In genomic region chr1:161258439-161259386, GRCh38 we compare ENCODE assay signal across 8 cellular contexts. TPM values are rescaled to one million over a fixed set of nuclear protein-coding genes. Genes with fewer than 3 reads are reported as not detected.
DNase-seq lines count a peak whose midpoint lies in the region; FAIRE-seq and TF ChIP-seq lines count a peak whose summit lies in the region.

TSS of gene PCP4L1 (plus strand) at chr1:161258745. CDS start at chr1:161258975, 230 bp downstream.

- no peak within 1 kb of the TSS for H4K5ac ChIP-seq in H1 (ENCODE audit: insufficient read length, low read depth, low read length)

- no peaks in the 10 kb centered on the region for H3F3A ChIP-seq in MM.1S (ENCODE audit: insufficient read depth, low read length)

- no peak within 1 kb of the TSS for H3K4ac ChIP-seq in H1 (replicated peaks; ENCODE audit: insufficient read length, low read depth, low read length)

- H3K9me3 ChIP-seq in MM.1S (replicated peaks; ENCODE audit: insufficient read depth, low read length) (no peaks in the 10 kb centered on the region), H1 (ENCODE audit: insufficient read depth in 2 of 2, low read depth in 1 of 2, low read length in 1 of 2) (peaks cover 11 to 12% of the 10 kb centered on the region in 2 experiments)

- no peak within 1 kb of the TSS for H3K9ac ChIP-seq in MM.1S (ENCODE audit: low read length)
- peak within 1 kb of the TSS in 1 of 4 experiments; percentile 18; a peak in 1 of 7 replicates for H3K9ac ChIP-seq in H1 (replicated peaks in 1 of 4; ENCODE audit: extremely low read depth in 1 of 4, low read depth in 3 of 4, low read length in 3 of 4)

- H3K79me2 ChIP-seq in MM.1S (ENCODE audit: low read length), result no peaks in the 10 kb centered on the region
- H3K79me2 ChIP-seq in H1 (ENCODE audit: control insufficient read depth in 1 of 2, insufficient read depth in 2 of 2, low read length in 2 of 2), result no peaks in the 10 kb centered on the region

- no peak within 1 kb of the TSS for H2BK15ac ChIP-seq in H1 (ENCODE audit: low read length)

- H2BK20ac ChIP-seq in H1 (ENCODE audit: low read length), result no peak within 1 kb of the TSS

- H3K27ac Mint-ChIP-seq in activated CD4-positive, alpha-beta T cell treated with anti-CD3 and anti-CD28 coated beads, Interleukin-2, amount 10 ng/mL, durations not matched to agents 24 days and 14 days, result no peak within 1 kb of the TSS

- H3K4me3 Mint-ChIP-seq in activated CD4-positive, alpha-beta T cell treated with anti-CD3 and anti-CD28 coated beads, Interleukin-2, amount 10 ng/mL, durations not matched to agents 24 days and 14 days, result peak within 1 kb of the TSS; percentile 74

- no peaks in the 10 kb centered on the region for H3K9me2 ChIP-seq in MM.1S (replicated peaks; ENCODE audit: insufficient read depth, low read length)

- H4K91ac ChIP-seq in H1 (replicated peaks; ENCODE audit: insufficient read length, low read length), result no peak within 1 kb of the TSS

- H3K27ac ChIP-seq in MM.1S (ENCODE audit: low read length) (no peak within 1 kb of the TSS), H1 (ENCODE audit: low read depth, low read length) (no peak within 1 kb of the TSS)

- H4K8ac ChIP-seq in H1 (ENCODE audit: extremely low read depth, insufficient read depth, low read length), result no peak within 1 kb of the TSS; the same call in 1 of the 2 replicates

- H3K23ac ChIP-seq in H1 (ENCODE audit: insufficient read length), result no peak within 1 kb of the TSS

- no peak for TF ChIP-seq EP300 in H1 (IDR thresholded peaks at IDR 0.05; ENCODE audit: borderline replicate concordance in 1 of 2, low read depth in 2 of 2, low read length in 2 of 2)

- no peak within 1 kb of the TSS for H2AK5ac ChIP-seq in H1 (ENCODE audit: low read depth, low read length)

- no peak within 1 kb of the TSS for H3K56ac ChIP-seq in H1 (replicated peaks; ENCODE audit: insufficient read length, low read depth, low read length)

- TF ChIP-seq CTCF in MM.1S (IDR thresholded peaks at IDR 0.05; ENCODE audit: low read length), result no peak
- TF ChIP-seq CTCF in H1 (IDR thresholded peaks at IDR 0.05; ENCODE audit: control extremely low read depth in 1 of 3, insufficient read depth in 1 of 3, low read depth in 1 of 3, low read length in 3 of 3), result no peak

- peaks cover 11% of the 10 kb centered on the region for H3K36me3 Mint-ChIP-seq in activated CD4-positive, alpha-beta T cell treated with anti-CD3 and anti-CD28 coated beads, Interleukin-2, amount 10 ng/mL, durations not matched to agents 24 days and 14 days (ENCODE audit: low read depth)

- no peak for TF ChIP-seq POLR2A in GM12892 (IDR thresholded peaks at IDR 0.05; ENCODE audit: low read depth, low read length)
- peak in 1 of 2 experiments; percentile 82; a peak in 2 of 3 replicates for TF ChIP-seq POLR2A in H1 (IDR thresholded peaks at IDR 0.05; ENCODE audit: control extremely low read depth in 1 of 2, low read depth in 2 of 2, low read length in 2 of 2)

- intact Hi-C loops in activated CD4-positive, alpha-beta T cell treated with anti-CD3 and anti-CD28 coated beads, Interleukin-2, amount 10 ng/mL, durations not matched to agents 24 days and 14 days (cut with micrococcal nuclease), result no loop called here

- H3K4me1 Mint-ChIP-seq in activated CD4-positive, alpha-beta T cell treated with anti-CD3 and anti-CD28 coated beads, Interleukin-2, amount 10 ng/mL, durations not matched to agents 24 days and 14 days, result peaks cover 9% of the 10 kb centered on the region

- no peaks in the 10 kb centered on the region for H3K79me1 ChIP-seq in H1 (ENCODE audit: low read depth, low read length)

- peaks cover 4% of the 10 kb centered on the region; the same call in 1 of the 2 replicates for H3K27me3 ChIP-seq in MM.1S (replicated peaks; ENCODE audit: insufficient read depth, low read length)
- peaks cover 7 to 25% (median 22%) of the 10 kb centered on the region in 4 experiments for H3K27me3 ChIP-seq in H1 (replicated peaks in 1 of 4; ENCODE audit: control insufficient read depth in 3 of 4, extremely low read depth in 1 of 4, insufficient read depth in 3 of 4, low read length in 3 of 4)

- H2AFZ ChIP-seq in MM.1S (ENCODE audit: low read length), result no peak within 1 kb of the TSS
- H2AFZ ChIP-seq in H1 (ENCODE audit: low read length), result peak within 1 kb of the TSS; percentile 92

- H3K36me3 ChIP-seq in MM.1S (replicated peaks; ENCODE audit: insufficient read depth, low read length), result no peaks in the 10 kb centered on the region
- H3K36me3 ChIP-seq in H1 (ENCODE audit: control insufficient read depth in 2 of 4, insufficient read depth in 4 of 4, low read length in 3 of 4), result peaks cover 0 to 3% (median 0%) of the 10 kb centered on the region in 4 experiments; a peak in 1 of 8 replicates

- H3K4me1 ChIP-seq in MM.1S (ENCODE audit: low read length) (peaks cover 14% of the 10 kb centered on the region), H1 (replicated peaks in 1 of 4; ENCODE audit: control insufficient read depth in 3 of 4, insufficient read depth in 4 of 4, low read length in 3 of 4) (peaks cover 0 to 8% (median 3%) of the 10 kb centered on the region in 4 experiments; a peak in 3 of 7 replicates)

- H2BK12ac ChIP-seq in H1 (ENCODE audit: low read depth, low read length), result peak within 1 kb of the TSS; percentile 18; the same call in 1 of the 2 replicates

- H2BK120ac ChIP-seq in H1 (replicated peaks; ENCODE audit: low read depth, low read length), result no peak within 1 kb of the TSS

- no peak within 1 kb of the TSS for H2BK5ac ChIP-seq in H1 (ENCODE audit: low read depth, low read length)

- peaks cover 61% of the 10 kb centered on the region for H3K27me3 Mint-ChIP-seq in activated CD4-positive, alpha-beta T cell treated with anti-CD3 and anti-CD28 coated beads, Interleukin-2, amount 10 ng/mL, durations not matched to agents 24 days and 14 days

- peaks cover 9% of the 10 kb centered on the region for H3K23me2 ChIP-seq in H1 (ENCODE audit: low read depth, low read length)

- H3K4me3 ChIP-seq in MM.1S (ENCODE audit: low read length), result peak within 1 kb of the TSS; percentile 14; the same call in 1 of the 2 replicates
- H3K4me3 ChIP-seq in H1 (ENCODE audit: extremely low read depth in 1 of 4, insufficient read depth in 2 of 4, low read depth in 3 of 4, low read length in 4 of 4), result peak within 1 kb of the TSS; percentile 51 to 68 (median 64)

- CTCF ChIA-PET in H1 (lab: Charles Lee; ENCODE audit: partially characterized antibody), result interaction anchor here (0.9 to 5.8 kb wide), 13 partner anchors 10 to 60 kb away, joined by 3 to 67 read pairs (median 5); partner anchors contain the start of genes ADAMTS4, NDUFS2 and TOMM40L

- no peaks in the 10 kb centered on the region for H4K20me1 ChIP-seq in MM.1S (ENCODE audit: insufficient read depth, low read length)
- no peaks in the 10 kb centered on the region for H4K20me1 ChIP-seq in H1 (replicated peaks in 1 of 2; ENCODE audit: control insufficient read depth in 1 of 2, insufficient read depth in 2 of 2, low read length in 2 of 2)

- WGBS in H1 (ENCODE audit: extremely low coverage in 1 of 2, insufficient coverage in 1 of 2, insufficient read length in 1 of 2, insufficient replicate concordance in 2 of 2, low coverage in 1 of 2, low lambda C conversion rate in 2 of 2, missing lambda C conversion rate in 1 of 2), 2 experiments, result 2% methylated on average over 55 of the region's 62 CpGs; no CpG with 5 or more reads in 1 of the 2 experiments

- POLR2A ChIA-PET in H1 (lab: Charles Lee; ENCODE audit: partially characterized antibody), result interaction anchor here (0.7 to 3.6 kb wide), 15 partner anchors 8 to 64 kb away, joined by 3 to 23 read pairs (median 3); partner anchors contain the start of gene SDHC

- FAIRE-seq in GM12892 (lab: Jason Lieb, UNC) (no peak), H1 (lab: Jason Lieb, UNC) (peak; percentile 39)

- DNase-seq in GM12892 (ENCODE audit: insufficient read length) (peak; percentile 39), MM.1S (peak; percentile 34), H1 (ENCODE audit: low read depth in 1 of 2, low spot score in 2 of 2) (peak; percentile 68 to 91), medulla oblongata (ENCODE audit: extremely low spot score) (peak; percentile 72), COLO668 (lab: John Stamatoyannopoulos, UW; ENCODE audit: unreplicated experiment) (no peak), NOMO-1 treated with dmso at 0.1 percent for 144 hours (lab: John Stamatoyannopoulos, UW; ENCODE audit: unreplicated experiment) (no peak)
- peak; percentile 81 for DNase-seq in activated CD4-positive, alpha-beta T cell treated with anti-CD3 and anti-CD28 coated beads, Interleukin-2, amount 10 ng/mL, durations not matched to agents 24 days and 14 days
- peak in 2 of 3 experiments; percentile 3 to 9 for DNase-seq in stimulated activated CD4-positive, alpha-beta T cell treated with anti-CD3 and anti-CD28 coated beads, TNF-alpha, amount 100 ng/mL, for 4 hours (ENCODE audit: low read depth in 3 of 3)

- TF ChIP-seq RAD21 in H1 (IDR thresholded peaks at IDR 0.05 in 1 of 2, conservative IDR thresholded peaks at IDR 0.05 in 1 of 2; ENCODE audit: low read depth in 2 of 2, low read length in 2 of 2), result no peak

- 0 out of 2 replicates have a peak within 1 kb of the TSS, but pooled peaks have one; percentile 17 for H3K18ac ChIP-seq in H1 (ENCODE audit: extremely low read depth, low read length)

- H3K4me2 ChIP-seq in MM.1S (ENCODE audit: low read depth, low read length) (peak within 1 kb of the TSS; percentile 19; the same call in 1 of the 2 replicates), H1 (ENCODE audit: insufficient read depth in 1 of 2, low read depth in 2 of 2, low read length in 2 of 2) (peak within 1 kb of the TSS; percentile 79 to 94)

- no peak within 1 kb of the TSS for H3K14ac ChIP-seq in H1 (ENCODE audit: insufficient read length)

- peaks cover 27% of the 10 kb centered on the region for H3K9me3 Mint-ChIP-seq in activated CD4-positive, alpha-beta T cell treated with anti-CD3 and anti-CD28 coated beads, Interleukin-2, amount 10 ng/mL, durations not matched to agents 24 days and 14 days

TF ChIP-seq in H1, 55 proteins besides CTCF, POLR2A, EP300 and RAD21 (continues in another document):
- no peak for TF ChIP-seq POU5F1 (IDR thresholded peaks at IDR 0.05; ENCODE audit: low read depth, low read length)

RNA-seq across cellular contexts. Expression of gene PCP4L1, which starts in this region (rescaled TPM):
- polyA plus RNA-seq in GM12892 (2012; ENCODE audit: missing spikeins), result 0.91 TPM
- total RNA-seq in activated CD4-positive, alpha-beta T cell treated with anti-CD3 and anti-CD28 coated beads, Interleukin-2, amount 10 ng/mL, durations not matched to agents 24 days and 14 days, result 0.14 TPM in 1 of 2 replicates, not detected in the other
- 1.0 and 1.9 TPM in 2 replicates for total RNA-seq in H1 (2021; fragmentation: NEBNext Ultra II Directional; extraction: Animal tissue kit (Norgen Biotek cat#: 25700))
- 0.41 and 0.55 TPM in 2 replicates for polyA plus RNA-seq in H1 (2011; rRNA removed)
- polyA plus RNA-seq in H1 (2011; cell fraction: cytosol; rRNA removed), result 1.2 TPM
- polyA plus RNA-seq in H1 (2011; cell fraction: nucleus; rRNA removed), result 0.67 TPM
- 1.1 to 1.7 TPM (median 1.2 TPM) in 4 replicates for polyA plus RNA-seq in H1 (2012, experiment 1 of 2)
- 1.7 TPM for polyA plus RNA-seq in H1 (2012, experiment 2 of 2)
- 0.97 TPM for polyA plus RNA-seq in H1 (2013, experiment 1 of 2)
- polyA plus RNA-seq in H1 (2013, experiment 2 of 2), result 0.88 TPM
- 0.80 and 1.5 TPM in 2 replicates for polyA minus RNA-seq in H1 (2011; rRNA and poly(A)+ RNA removed)
- 1.3 TPM for polyA minus RNA-seq in H1 (2011; cell fraction: cytosol; rRNA and poly(A)+ RNA removed)
- 0.70 TPM for polyA minus RNA-seq in H1 (2011; cell fraction: nucleus; rRNA and poly(A)+ RNA removed)

Comparison
In these comparisons a context has a peak if more than half of its experiments do, and no peak if none do; other contexts are left out.
1. Peak in DNase-seq in activated CD4-positive, alpha-beta T cell treated with anti-CD3 and anti-CD28 coated beads, Interleukin-2, amount 10 ng/mL, durations not matched to agents 24 days and 14 days; RNA of the gene not detected or under 1 TPM.
2. DNase-seq: peak in GM12892 (single experiment), MM.1S (single experiment), H1 (2 of 2), medulla oblongata (single experiment) and stimulated activated CD4-positive, alpha-beta T cell treated with anti-CD3 and anti-CD28 coated beads, TNF-alpha, amount 100 ng/mL, for 4 hours (2 of 3); none in COLO668 (single experiment) and NOMO-1 treated with dmso at 0.1 percent for 144 hours (single experiment).